ENCODE assay signal across 18 cellular contexts in genomic region chr13:101454767-101455166, GRCh38. TPM values are rescaled to one million over a fixed set of nuclear protein-coding genes. Genes with fewer than 3 reads are reported as not detected.
A peak's percentile ranks its signal among the peaks of the same experiment; 100 is the strongest.
DNase-seq lines count a peak whose midpoint lies in the region; ATAC-seq and TF ChIP-seq lines count a peak whose summit lies in the region.
"Had no signal": no experiment of that assay in that cellular context is flagged by ENCODE, and none has a peak within 500 bp of the region (broad histone marks: within the 10 kb centered on the region; RNA-seq: fewer than 3 reads in every experiment).

No MANE protein-coding gene starts in this region.

- H3K4me1 Mint-ChIP-seq in HFFc6 (ENCODE audit: low read depth) = peaks cover 76% of the 10 kb centered on the region
- no peaks in the 10 kb centered on the region for H3K4me1 Mint-ChIP-seq in stimulated activated effector memory CD8-positive, alpha-beta T cell treated with anti-CD3 and anti-CD28 coated beads, Interleukin-12 subunit alpha, Interleukin-12 subunit beta, amount 100 ng/mL, for 72 hours
- H3K4me1 Mint-ChIP-seq: CD4-positive, CD25-positive, alpha-beta regulatory T cell; central memory CD8-positive, alpha-beta T cell had no signal

- no peaks in the 10 kb centered on the region for H3K9me3 Mint-ChIP-seq in HFFc6
- no peaks in the 10 kb centered on the region for H3K9me3 Mint-ChIP-seq in stimulated activated effector memory CD8-positive, alpha-beta T cell treated with anti-CD3 and anti-CD28 coated beads, Interleukin-12 subunit alpha, Interleukin-12 subunit beta, amount 100 ng/mL, for 72 hours
- H3K9me3 Mint-ChIP-seq: activated naive CD4-positive, alpha-beta T cell treated with anti-CD3 and anti-CD28 coated beads, Interleukin-2, amount 10 ng/mL, durations not matched to agents 7 days and 5 days; central memory CD8-positive, alpha-beta T cell; nephron; T-helper 1 cell treated with Interleukin-12 subunit alpha and Interleukin-12 subunit beta and Interleukin-4 antibody, amounts not matched to agents 30 μg/mL and 1 μg/mL, for 36 hours had no signal

- peak overlapping the region; percentile 83 for H3K4me3 Mint-ChIP-seq in HFFc6
- peak overlapping the region; percentile 29 for H3K4me3 Mint-ChIP-seq in stimulated activated effector memory CD8-positive, alpha-beta T cell treated with anti-CD3 and anti-CD28 coated beads, Interleukin-12 subunit alpha, Interleukin-12 subunit beta, amount 100 ng/mL, for 72 hours
- H3K4me3 Mint-ChIP-seq: activated naive CD4-positive, alpha-beta T cell treated with anti-CD3 and anti-CD28 coated beads, Interleukin-2, amount 10 ng/mL, durations not matched to agents 7 days and 5 days; CD4-positive, CD25-positive, alpha-beta regulatory T cell; central memory CD8-positive, alpha-beta T cell; nephron; T-helper 1 cell treated with Interleukin-12 subunit alpha and Interleukin-12 subunit beta and Interleukin-4 antibody, amounts not matched to agents 30 μg/mL and 1 μg/mL, for 36 hours had no signal

- H3K27ac Mint-ChIP-seq in HFFc6 = peak overlapping the region; percentile 81
- no peak overlapping the region for H3K27ac Mint-ChIP-seq in stimulated activated effector memory CD8-positive, alpha-beta T cell treated with anti-CD3 and anti-CD28 coated beads, Interleukin-12 subunit alpha, Interleukin-12 subunit beta, amount 100 ng/mL, for 72 hours
- H3K27ac Mint-ChIP-seq: activated naive CD4-positive, alpha-beta T cell treated with anti-CD3 and anti-CD28 coated beads, Interleukin-2, amount 10 ng/mL, durations not matched to agents 7 days and 5 days; CD4-positive, CD25-positive, alpha-beta regulatory T cell; nephron; T-helper 1 cell treated with Interleukin-12 subunit alpha and Interleukin-12 subunit beta and Interleukin-4 antibody, amounts not matched to agents 30 μg/mL and 1 μg/mL, for 36 hours had no signal

- H3K4me3 ChIP-seq in adipocyte (ENCODE audit: low read length) (peak overlapping the region; percentile 97), fibroblast of the aortic adventitia (ENCODE audit: low read depth, low read length) (peak overlapping the region; percentile 85)

- peaks cover 5% of the 10 kb centered on the region for H3K36me3 ChIP-seq in adipocyte (ENCODE audit: control insufficient read depth, insufficient read depth, low read length, severe bottlenecking)

- no peaks in the 10 kb centered on the region for H3K9me3 ChIP-seq in adipocyte (ENCODE audit: control insufficient read depth, low read length)

- peaks cover 56% of the 10 kb centered on the region for H3K4me1 ChIP-seq in adipocyte (ENCODE audit: control insufficient read depth, insufficient read depth, low read length)

- peak overlapping the region; percentile 97 for H3K9ac ChIP-seq in adipocyte (ENCODE audit: low read length)

- peaks cover 40% of the 10 kb centered on the region for H3K36me3 Mint-ChIP-seq in HFFc6 (ENCODE audit: low read depth)
- no peaks in the 10 kb centered on the region for H3K36me3 Mint-ChIP-seq in stimulated activated effector memory CD8-positive, alpha-beta T cell treated with anti-CD3 and anti-CD28 coated beads, Interleukin-12 subunit alpha, Interleukin-12 subunit beta, amount 100 ng/mL, for 72 hours
- H3K36me3 Mint-ChIP-seq: activated naive CD4-positive, alpha-beta T cell treated with anti-CD3 and anti-CD28 coated beads, Interleukin-2, amount 10 ng/mL, durations not matched to agents 7 days and 5 days; CD4-positive, CD25-positive, alpha-beta regulatory T cell had no signal

- no peaks in the 10 kb centered on the region; the same call in 1 of the 2 replicates for H3K27me3 Mint-ChIP-seq in HFFc6 (ENCODE audit: insufficient read depth)

- H3K27me3 ChIP-seq in adipocyte (replicated peaks; ENCODE audit: control insufficient read depth, insufficient read depth, low read length) = no peaks in the 10 kb centered on the region

- no peak for ATAC-seq in stimulated activated effector memory CD8-positive, alpha-beta T cell treated with anti-CD3 and anti-CD28 coated beads, Interleukin-12 subunit alpha, Interleukin-12 subunit beta, amount 100 ng/mL, for 72 hours
- ATAC-seq in GM19455 (IDR thresholded peaks at IDR 0.05; ENCODE audit: unreplicated experiment) = no peak
- ATAC-seq: left lobe of liver had no signal

- no peak for TF ChIP-seq CTCF in HFFc6 (IDR thresholded peaks at IDR 0.05)
- TF ChIP-seq CTCF in fibroblast of the aortic adventitia (IDR thresholded peaks at IDR 0.05; ENCODE audit: insufficient read depth, low read length) = no peak

- DNase-seq in HFFc6 (peak; percentile 33), adipocyte (ENCODE audit: low read depth) (peak; percentile 44), fibroblast of the aortic adventitia (ENCODE audit: low read depth) (peak; percentile 71), NCI-H1417 treated with DMSO at 0.1 percent for 48 hours (lab: John Stamatoyannopoulos, UW) (no peak), NCI-H1105 (lab: John Stamatoyannopoulos, UW) (no peak), NCI-H1694 treated with DMSO at 0.1 percent for 48 hours (lab: John Stamatoyannopoulos, UW) (no peak)
- no peak for DNase-seq in stimulated activated effector memory CD8-positive, alpha-beta T cell treated with anti-CD3 and anti-CD28 coated beads, Interleukin-12 subunit alpha, Interleukin-12 subunit beta, amount 100 ng/mL, for 72 hours (ENCODE audit: low spot score in 2 of 2)
- DNase-seq: activated CD8-positive, alpha-beta memory T cell treated with anti-CD3 and anti-CD28 coated beads, Interleukin-2, amount 50 U/mL, for 4 hours; activated naive CD4-positive, alpha-beta T cell treated with anti-CD3 and anti-CD28 coated beads, Interleukin-2, amount 10 ng/mL, durations not matched to agents 7 days and 5 days; CD4-positive, CD25-positive, alpha-beta regulatory T cell; hippocampal formation; stimulated activated CD4-positive, alpha-beta T cell treated with anti-CD3 and anti-CD28 coated beads, Interleukin-2, amount 100 ng/mL, for 24 hours had no signal

RNA-seq across cellular contexts. Expression of gene ITGBL1, which starts 2.3 kb away (rescaled TPM):
- 100 to 1,000 TPM in 5 of 6 experiments, 10 to 100 TPM in 1; 92.4 to 114 (median 105) TPM for total RNA-seq in HFFc6 (2021; fragmentation: NEBNext Ultra II Directional; extraction: Animal tissue kit (Norgen Biotek cat#: 25700))
- 167 and 301 TPM in 2 replicates for total RNA-seq in fibroblast of the aortic adventitia (ENCODE audit: low replicate concordance)
- total RNA-seq: CD4-positive, CD25-positive, alpha-beta regulatory T cell; G401 had no signal

RNA-seq across cellular contexts. Expression of gene NALCN, which starts 38.5 kb away (rescaled TPM):
- 1 to 10 TPM; 4.0 to 6.1 (median 5.0) TPM for total RNA-seq in HFFc6 (2021; fragmentation: NEBNext Ultra II Directional; extraction: Animal tissue kit (Norgen Biotek cat#: 25700))
- total RNA-seq in fibroblast of the aortic adventitia (ENCODE audit: low replicate concordance) = 1.1 and 3.1 TPM in 2 replicates
- total RNA-seq: CD4-positive, CD25-positive, alpha-beta regulatory T cell; G401 had no signal

Comparison
In these comparisons a context has a peak if more than half of its experiments do, and no peak if none do; other contexts are left out.
1. DNase-seq: peak in HFFc6 (single experiment), adipocyte (single experiment) and fibroblast of the aortic adventitia (single experiment); none in stimulated activated effector memory CD8-positive, alpha-beta T cell treated with anti-CD3 and anti-CD28 coated beads, Interleukin-12 subunit alpha, Interleukin-12 subunit beta, amount 100 ng/mL, for 72 hours (0 of 2), NCI-H1417 treated with DMSO at 0.1 percent for 48 hours (single experiment), NCI-H1105 (single experiment) and NCI-H1694 treated with DMSO at 0.1 percent for 48 hours (single experiment).